ENCODE assay signal across 8 cellular contexts in genomic region chr1:47710075-47711071, GRCh38.
DNase-seq lines count a peak whose midpoint lies in the region; ATAC-seq and TF ChIP-seq lines count a peak whose summit lies in the region.

No MANE protein-coding gene starts in this region.

- ATAC-seq in GM21367 (IDR thresholded peaks at IDR 0.05; ENCODE audit: unreplicated experiment) = no peak

- H3K27me3 Mint-ChIP-seq in HFFc6 (ENCODE audit: insufficient read depth) (peaks cover 34% of the 10 kb centered on the region), endothelial cell (ENCODE audit: unreplicated experiment) (peaks cover 19% of the 10 kb centered on the region)

- peaks cover 6% of the 10 kb centered on the region for H3K4me1 Mint-ChIP-seq in HFFc6 (ENCODE audit: low read depth)
- peaks cover 3% of the 10 kb centered on the region for H3K4me1 Mint-ChIP-seq in endothelial cell (ENCODE audit: unreplicated experiment)

- peak; percentile 33 for DNase-seq in DMS79 (lab: John Stamatoyannopoulos, UW)
- peak; percentile 31 for DNase-seq in HFFc6
- DNase-seq in NCI-H526 treated with DMSO at 0.1 percent for 48 hours (lab: John Stamatoyannopoulos, UW) = peak; percentile 16
- peak; percentile 67 for DNase-seq in activated CD8-positive, alpha-beta memory T cell treated with anti-CD3 and anti-CD28 coated beads, Interleukin-2, amount 50 U/mL, for 4 hours
- peak; percentile 94 for DNase-seq in endothelial cell (ENCODE audit: low spot score)
- DNase-seq in mesenteric fat pad (ENCODE audit: low spot score) = peak; percentile 94
- DNase-seq in stimulated activated CD8-positive, alpha-beta memory T cell treated with anti-CD3 and anti-CD28 coated beads, Interleukin-15, amount 100 ng/mL, for 24 hours (ENCODE audit: low read depth) = peak; percentile 59

- H3K4me3 Mint-ChIP-seq in HFFc6 = peak overlapping the region; percentile 51; the same call in 1 of the 2 replicates
- H3K4me3 Mint-ChIP-seq in endothelial cell (ENCODE audit: unreplicated experiment) = no peak overlapping the region

- H3K36me3 Mint-ChIP-seq in HFFc6 (ENCODE audit: low read depth) (no peaks in the 10 kb centered on the region), endothelial cell (ENCODE audit: low read depth, unreplicated experiment) (peaks cover 4% of the 10 kb centered on the region)

- TF ChIP-seq CTCF in HFFc6 (IDR thresholded peaks at IDR 0.05) (peak; percentile 99), endothelial cell (IDR thresholded peaks at IDR 0.05; ENCODE audit: unreplicated experiment) (peak; percentile 98)

- H3K27ac Mint-ChIP-seq in HFFc6 = no peak overlapping the region
- no peak overlapping the region for H3K27ac Mint-ChIP-seq in endothelial cell (ENCODE audit: unreplicated experiment)

- no peaks in the 10 kb centered on the region for H3K9me3 Mint-ChIP-seq in HFFc6
- no peaks in the 10 kb centered on the region for H3K9me3 Mint-ChIP-seq in endothelial cell (ENCODE audit: unreplicated experiment)

Comparison
In these comparisons a context has a peak if more than half of its experiments do, and no peak if none do; other contexts are left out.
1. DNase-seq: peak in every context shown above with its lines; median percentile 94 in endothelial cell; 94 in mesenteric fat pad; 67 in activated CD8-positive, alpha-beta memory T cell treated with anti-CD3 and anti-CD28 coated beads, Interleukin-2, amount 50 U/mL, for 4 hours; 59 in stimulated activated CD8-positive, alpha-beta memory T cell treated with anti-CD3 and anti-CD28 coated beads, Interleukin-15, amount 100 ng/mL, for 24 hours; 33 in DMS79; 31 in HFFc6; 16 in NCI-H526 treated with DMSO at 0.1 percent for 48 hours.